16 cellular contexts compared by ENCODE assay signal in genomic region chr11:7677071-7677470, GRCh38. TPM values are rescaled to one million over a fixed set of nuclear protein-coding genes. Genes with fewer than 3 reads are reported as not detected.
A peak's percentile ranks its signal among the peaks of the same experiment; 100 is the strongest.
DNase-seq lines count a peak whose midpoint lies in the region; ATAC-seq and TF ChIP-seq lines count a peak whose summit lies in the region.
"Had no signal": no experiment of that assay in that cellular context is flagged by ENCODE, and none has a peak within 500 bp of the region (broad histone marks: within the 10 kb centered on the region; RNA-seq: fewer than 3 reads in every experiment).

No MANE protein-coding gene starts in this region.

- H3K4me2 ChIP-seq in mammary epithelial cell (ENCODE audit: insufficient read depth, low read depth, low read length) = peak overlapping the region; percentile 33
- H3K4me2 ChIP-seq: BLaER1 had no signal

- no peak overlapping the region for H3K4me3 Mint-ChIP-seq in naive thymus-derived CD4-positive, alpha-beta T cell
- H3K4me3 Mint-ChIP-seq: activated CD4-positive, alpha-beta T cell treated with anti-CD3 and anti-CD28 coated beads, Interleukin-2, amount 10 ng/mL, durations not matched to agents 24 days and 14 days; activated T-helper 1 cell treated with anti-CD3 and anti-CD28 coated beads, Interleukin-12 subunit alpha, Interleukin-12 subunit beta, Interleukin-2, Interleukin-4 antibody, amounts not matched to agents 30 ng/mL and 10 ng/mL and 1 ng/mL, durations not matched to agents 14 hours and 24 hours and 36 hours; stimulated activated naive CD8-positive, alpha-beta T cell treated with anti-CD3 and anti-CD28 coated beads, Interleukin-15, Interleukin-2, amounts not matched to agents 100 ng/mL and 50 ng/mL, for 24 hours; T-helper 1 cell treated with Interleukin-12 subunit alpha and Interleukin-12 subunit beta and Interleukin-4 antibody, amounts not matched to agents 30 μg/mL and 1 μg/mL, for 36 hours had no signal

- ATAC-seq in naive thymus-derived CD4-positive, alpha-beta T cell = peak; percentile 59
- ATAC-seq in GM21367 (IDR thresholded peaks at IDR 0.05; ENCODE audit: unreplicated experiment) (no peak), left lung (no peak), GM21447 (IDR thresholded peaks at IDR 0.05; ENCODE audit: unreplicated experiment) (no peak)
- ATAC-seq: right lobe of liver had no signal

- H3K27me3 ChIP-seq in mammary epithelial cell (ENCODE audit: insufficient read depth, low read length) (no peaks in the 10 kb centered on the region), left lung (peaks cover 0 to 52% of the 10 kb centered on the region in 2 donors)
- H3K27me3 ChIP-seq in naive thymus-derived CD4-positive, alpha-beta T cell (ENCODE audit: control insufficient read depth in 2 of 2, insufficient read depth in 2 of 2, low read length in 2 of 2) = peaks cover 4 to 23% of the 10 kb centered on the region in 2 donors
- H3K27me3 ChIP-seq: BLaER1, right lobe of liver had no signal

- H3K27me3 Mint-ChIP-seq in naive thymus-derived CD4-positive, alpha-beta T cell = peaks cover 56 to 68% (median 61%) of the 10 kb centered on the region in 5 donors

- TF ChIP-seq CTCF in mammary epithelial cell (conservative IDR thresholded peaks at IDR 0.05 in 1 of 2, IDR thresholded peaks at IDR 0.05 in 1 of 2; ENCODE audit: extremely low read depth in 1 of 2, insufficient read depth in 1 of 2, low read depth in 1 of 2, low read length in 2 of 2) = no peak
- TF ChIP-seq CTCF in left lung (IDR thresholded peaks at IDR 0.05) = no peak

- no peaks in the 10 kb centered on the region for H4K20me1 ChIP-seq in mammary epithelial cell (ENCODE audit: insufficient read depth, low read length)
- H4K20me1 ChIP-seq: BLaER1 had no signal

- no peaks in the 10 kb centered on the region for H3K36me3 Mint-ChIP-seq in naive thymus-derived CD4-positive, alpha-beta T cell

- POLR2A ChIA-PET in naive thymus-derived CD4-positive, alpha-beta T cell (lab: Charles Lee) = no interaction called here

- H3K27ac ChIP-seq in mammary epithelial cell (ENCODE audit: insufficient read depth, low read depth, low read length) (peak overlapping the region; percentile 59), left lung (no peak overlapping the region)
- H3K27ac ChIP-seq in naive thymus-derived CD4-positive, alpha-beta T cell (ENCODE audit: low read depth, low read length) = no peak overlapping the region
- H3K27ac ChIP-seq: BLaER1, right lobe of liver had no signal

- H3K9me3 Mint-ChIP-seq in naive thymus-derived CD4-positive, alpha-beta T cell = peaks cover 0 to 4% (median 0%) of the 10 kb centered on the region in 11 donors
- H3K9me3 Mint-ChIP-seq: activated CD4-positive, alpha-beta T cell treated with anti-CD3 and anti-CD28 coated beads, Interleukin-2, amount 10 ng/mL, durations not matched to agents 24 days and 14 days; activated T-helper 1 cell treated with anti-CD3 and anti-CD28 coated beads, Interleukin-12 subunit alpha, Interleukin-12 subunit beta, Interleukin-2, Interleukin-4 antibody, amounts not matched to agents 30 ng/mL and 10 ng/mL and 1 ng/mL, durations not matched to agents 14 hours and 24 hours and 36 hours; stimulated activated naive CD8-positive, alpha-beta T cell treated with anti-CD3 and anti-CD28 coated beads, Interleukin-15, Interleukin-2, amounts not matched to agents 100 ng/mL and 50 ng/mL, for 24 hours; T-helper 1 cell treated with Interleukin-12 subunit alpha and Interleukin-12 subunit beta and Interleukin-4 antibody, amounts not matched to agents 30 μg/mL and 1 μg/mL, for 36 hours had no signal

- in situ Hi-C loops in mammary epithelial cell (cut with MboI; ENCODE audit: low sequenced_read_pairs in 2 of 2) = loop anchor here in 1 of 2 donors (25.0 kb wide), 1 partner anchor 590 kb away; the partner anchor contains the start of gene RBMXL2

- H3K9ac ChIP-seq in mammary epithelial cell (ENCODE audit: insufficient read depth, low read length) = no peak overlapping the region
- H3K9ac ChIP-seq: BLaER1 had no signal

- DNase-seq in EL (peak; percentile 96), NCI-H226 (peak; percentile 61), mammary epithelial cell (peak; percentile 94), NCI-H2196 (lab: John Stamatoyannopoulos, UW; ENCODE audit: unreplicated experiment) (no peak), left lung (no peak)
- no peak for DNase-seq in naive thymus-derived CD4-positive, alpha-beta T cell
- DNase-seq: activated CD4-positive, alpha-beta T cell treated with anti-CD3 and anti-CD28 coated beads, Interleukin-2, amount 10 ng/mL, durations not matched to agents 24 days and 14 days; erythroblast; right lobe of liver had no signal

- 61% methylated on average over 5 of the region's 5 CpGs for WGBS in mammary epithelial cell (ENCODE audit: low coverage, missing lambda C conversion rate)

- H3K79me2 ChIP-seq in mammary epithelial cell (ENCODE audit: insufficient read depth, low read length) = no peaks in the 10 kb centered on the region

- dilution Hi-C loops in mammary epithelial cell (cut with HindIII; ENCODE audit: low sequenced_read_pairs) = no loop called here

- intact Hi-C loops in mammary epithelial cell (cut with micrococcal nuclease) (loop anchor here (1.0 kb wide), 1 partner anchor 12 kb away; no protein-coding TSS in a partner anchor), left lung (cut with DNase I) (no loop called here)
- intact Hi-C loops in naive thymus-derived CD4-positive, alpha-beta T cell (cut with micrococcal nuclease) = no loop called here

- peak overlapping the region; percentile 59 for H2AFZ ChIP-seq in mammary epithelial cell (ENCODE audit: low read depth, low read length)

- H3K4me1 ChIP-seq in mammary epithelial cell (ENCODE audit: insufficient read depth, low read length) = peaks cover 23% of the 10 kb centered on the region
- peaks cover 0 to 5% of the 10 kb centered on the region in 2 donors for H3K4me1 ChIP-seq in naive thymus-derived CD4-positive, alpha-beta T cell (ENCODE audit: control insufficient read depth in 2 of 2, insufficient read depth in 2 of 2, low read length in 2 of 2)
- H3K4me1 ChIP-seq in left lung = peaks cover 7 to 17% of the 10 kb centered on the region in 2 donors
- H3K4me1 ChIP-seq: BLaER1 had no signal

- peaks cover 0 to 9% (median 9%) of the 10 kb centered on the region in 7 donors for H3K4me1 Mint-ChIP-seq in naive thymus-derived CD4-positive, alpha-beta T cell

- no TSS peak for BruUV-seq in mammary epithelial cell (replicated peaks; lab: Mats Ljungman, UMichigan)

- H3K9me3 ChIP-seq in mammary epithelial cell (replicated peaks; ENCODE audit: insufficient read depth, low read length) = no peaks in the 10 kb centered on the region
- H3K9me3 ChIP-seq in naive thymus-derived CD4-positive, alpha-beta T cell (ENCODE audit: control insufficient read depth in 2 of 3, low read length in 3 of 3) = no peaks in the 10 kb centered on the region
- H3K9me3 ChIP-seq in left lung = no peaks in the 10 kb centered on the region
- H3K9me3 ChIP-seq: right lobe of liver had no signal

- no peak overlapping the region for H3K27ac Mint-ChIP-seq in naive thymus-derived CD4-positive, alpha-beta T cell
- H3K27ac Mint-ChIP-seq: activated CD4-positive, alpha-beta T cell treated with anti-CD3 and anti-CD28 coated beads, Interleukin-2, amount 10 ng/mL, durations not matched to agents 24 days and 14 days; activated T-helper 1 cell treated with anti-CD3 and anti-CD28 coated beads, Interleukin-12 subunit alpha, Interleukin-12 subunit beta, Interleukin-2, Interleukin-4 antibody, amounts not matched to agents 30 ng/mL and 10 ng/mL and 1 ng/mL, durations not matched to agents 14 hours and 24 hours and 36 hours; stimulated activated naive CD8-positive, alpha-beta T cell treated with anti-CD3 and anti-CD28 coated beads, Interleukin-15, Interleukin-2, amounts not matched to agents 100 ng/mL and 50 ng/mL, for 24 hours; T-helper 1 cell treated with Interleukin-12 subunit alpha and Interleukin-12 subunit beta and Interleukin-4 antibody, amounts not matched to agents 30 μg/mL and 1 μg/mL, for 36 hours had no signal

- CTCF ChIA-PET in mammary epithelial cell (lab: Charles Lee; ENCODE audit: low non-redundant PET) = no interaction called here
- CTCF ChIA-PET in naive thymus-derived CD4-positive, alpha-beta T cell (lab: Charles Lee) = interaction anchor here (1.2 to 1.6 kb wide), 2 partner anchors 15 to 17 kb away, joined by 3 to 4 read pairs; no protein-coding TSS in a partner anchor

- H3K4me3 ChIP-seq in mammary epithelial cell (replicated peaks in 1 of 3; ENCODE audit: insufficient read depth in 1 of 3, low read depth in 2 of 3, low read length in 3 of 3) = no peak overlapping the region
- no peak overlapping the region for H3K4me3 ChIP-seq in naive thymus-derived CD4-positive, alpha-beta T cell (ENCODE audit: low read length)
- no peak overlapping the region for H3K4me3 ChIP-seq in left lung
- H3K4me3 ChIP-seq: BLaER1, right lobe of liver had no signal

- no peaks in the 10 kb centered on the region for H3K36me3 ChIP-seq in mammary epithelial cell (ENCODE audit: insufficient read depth, low read length)
- no peaks in the 10 kb centered on the region for H3K36me3 ChIP-seq in naive thymus-derived CD4-positive, alpha-beta T cell (ENCODE audit: control insufficient read depth in 2 of 3, insufficient read depth in 3 of 3, low read length in 3 of 3)
- no peaks in the 10 kb centered on the region for H3K36me3 ChIP-seq in left lung
- H3K36me3 ChIP-seq: BLaER1, right lobe of liver had no signal

RNA-seq across cellular contexts. Expression of gene CYB5R2, which starts 3.8 kb away (rescaled TPM):
- total RNA-seq in mammary epithelial cell = 10 to 100 TPM; 11.3 to 17.6 TPM
- 12.3 TPM for polyA plus RNA-seq in mammary epithelial cell
- polyA minus RNA-seq in mammary epithelial cell = 23.6 TPM
- total RNA-seq in naive thymus-derived CD4-positive, alpha-beta T cell = 1 to 10 TPM in 1 of 5 experiments, under 1 TPM in 2, not detected in 2; 0.64 to 2.8 (median 0.69) TPM
- polyA plus RNA-seq in naive thymus-derived CD4-positive, alpha-beta T cell = under 1 TPM; 0.13 to 0.90 TPM
- total RNA-seq in left lung = 10 to 100 TPM in 1 of 2 donors, 1 to 10 TPM in 1; 7.9 to 13.1 TPM

RNA-seq across cellular contexts. Expression of gene OVCH2, which starts 29.2 kb away (rescaled TPM):
- total RNA-seq in mammary epithelial cell (10 to 100 TPM in 1 of 2 donors, 1 to 10 TPM in 1; 9.0 to 12.9 TPM), left lung (1 to 10 TPM in 1 of 2 donors, under 1 TPM in 1; 0.81 to 4.6 TPM)
- 0.87 TPM for polyA plus RNA-seq in mammary epithelial cell
- polyA minus RNA-seq in mammary epithelial cell = not detected
- not detected for total RNA-seq in naive thymus-derived CD4-positive, alpha-beta T cell
- not detected for polyA plus RNA-seq in naive thymus-derived CD4-positive, alpha-beta T cell
- total RNA-seq: activated CD4-positive, alpha-beta T cell treated with anti-CD3 and anti-CD28 coated beads, Interleukin-2, amount 10 ng/mL, durations not matched to agents 24 days and 14 days; activated T-helper 1 cell treated with anti-CD3 and anti-CD28 coated beads, Interleukin-12 subunit alpha, Interleukin-12 subunit beta, Interleukin-2, Interleukin-4 antibody, amounts not matched to agents 30 ng/mL and 10 ng/mL and 1 ng/mL, durations not matched to agents 14 hours and 24 hours and 36 hours; cardiac septum; right lobe of liver had no signal

Comparison
In these comparisons a context has a peak if more than half of its experiments do, and no peak if none do; other contexts are left out.
1. DNase-seq: peak in EL (single experiment), NCI-H226 (single experiment) and mammary epithelial cell (single experiment); none in naive thymus-derived CD4-positive, alpha-beta T cell (0 of 9), NCI-H2196 (single experiment) and left lung (0 of 2).